In genomic region chr4:26074672-26075071, GRCh38 we compare ENCODE assay signal across 8 cellular contexts.
DNase-seq lines count a peak whose midpoint lies in the region; ATAC-seq and TF ChIP-seq lines count a peak whose summit lies in the region.

No MANE protein-coding gene starts in this region.

- no peak overlapping the region for H3K4me3 ChIP-seq in mucosa of descending colon

- no peaks in the 10 kb centered on the region for H3K36me3 ChIP-seq in mucosa of descending colon (ENCODE audit: low read depth)

- H3K27ac ChIP-seq in foreskin keratinocyte: no peak overlapping the region

- intact Hi-C loops in Right ventricle myocardium inferior (cut with DNase I) (no loop called here), cardiac septum (cut with DNase I) (no loop called here), mucosa of descending colon (cut with DNase I, micrococcal nuclease) (no loop called here)

- no peak for TF ChIP-seq CTCF in mucosa of descending colon (IDR thresholded peaks at IDR 0.05)
- no peak for TF ChIP-seq CTCF in foreskin keratinocyte (conservative IDR thresholded peaks at IDR 0.05)

- DNase-seq in Right ventricle myocardium inferior (ENCODE audit: missing footprints) (no peak), cardiac septum (ENCODE audit: low spot score) (no peak), mucosa of descending colon (peak in 1 of 3 donors; percentile 26), HUDEP-2 (lab: John Stamatoyannopoulos, UW; ENCODE audit: unreplicated experiment in 76 of 76) (no peak), foreskin keratinocyte (no peak), NCI-H1436 (lab: John Stamatoyannopoulos, UW) (no peak)
- peak; percentile 46 to 57 for DNase-seq in activated CD4-positive, alpha-beta T cell treated with anti-CD3 and anti-CD28 coated beads, Interleukin-2, amount 50 U/mL, for 4 hours

- H3K4me1 ChIP-seq in mucosa of descending colon (ENCODE audit: low read depth): no peaks in the 10 kb centered on the region
- H3K4me1 ChIP-seq in foreskin keratinocyte: peaks cover 17% of the 10 kb centered on the region

- H3K27me3 ChIP-seq in foreskin keratinocyte: peaks cover 27% of the 10 kb centered on the region

- ATAC-seq in Right ventricle myocardium inferior (peak; percentile 59), HG03175 (IDR thresholded peaks at IDR 0.05; ENCODE audit: unreplicated experiment) (peak; percentile 69), mucosa of descending colon (peak; percentile 58), foreskin keratinocyte (no peak)

- no peaks in the 10 kb centered on the region for H3K9me3 ChIP-seq in mucosa of descending colon

Comparison
In these comparisons a context has a peak if more than half of its experiments do, and no peak if none do; other contexts are left out.
1. DNase-seq: peak in activated CD4-positive, alpha-beta T cell treated with anti-CD3 and anti-CD28 coated beads, Interleukin-2, amount 50 U/mL, for 4 hours (2 of 2); none in Right ventricle myocardium inferior (single experiment), cardiac septum (single experiment), HUDEP-2 (0 of 76), foreskin keratinocyte (0 of 2) and NCI-H1436 (single experiment).